3 cellular contexts compared by ENCODE assay signal in the genomic region with DNA sequence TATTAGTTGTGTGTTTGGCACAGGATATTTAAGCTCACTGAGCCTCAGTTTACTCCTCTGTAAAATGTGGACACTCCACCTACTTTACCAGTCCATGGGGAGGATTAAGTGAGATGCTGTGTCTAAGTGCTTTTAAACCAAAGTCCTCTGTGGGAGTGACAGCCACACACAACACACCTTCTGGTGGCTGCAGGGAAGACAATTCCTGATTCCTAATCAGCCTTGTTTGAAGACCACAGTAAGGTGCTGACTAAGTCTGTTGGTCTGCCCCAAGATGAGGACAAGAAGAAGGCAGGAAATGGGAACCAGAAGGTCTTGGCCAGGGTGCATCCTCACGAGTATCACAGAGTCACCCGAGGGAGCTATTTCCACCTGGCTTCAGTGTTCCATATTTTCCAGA.
TF ChIP-seq lines count a peak whose summit lies in the region.

No MANE protein-coding gene starts in this region.

TF ChIP-seq in SK-N-SH, 30 proteins besides CTCF, POLR2A, EP300 and RAD21:
- no peak for TF ChIP-seq SMC3 (IDR thresholded peaks at IDR 0.05; ENCODE audit: low read depth, low read length)
- TF ChIP-seq RCOR1 (IDR thresholded peaks at IDR 0.05; ENCODE audit: low read length): no peak
- no peak for TF ChIP-seq RFX5 (IDR thresholded peaks at IDR 0.05; ENCODE audit: low read length)
- no peak for TF ChIP-seq FOSL2 (IDR thresholded peaks at IDR 0.05; ENCODE audit: borderline replicate concordance, low read depth)
- TF ChIP-seq TEAD4 (IDR thresholded peaks at IDR 0.05; ENCODE audit: borderline replicate concordance, insufficient read depth): no peak
- no peak for TF ChIP-seq FOXJ3 (CRISPR knock-in tag; IDR thresholded peaks at IDR 0.05)
- TF ChIP-seq, protein P1, sequence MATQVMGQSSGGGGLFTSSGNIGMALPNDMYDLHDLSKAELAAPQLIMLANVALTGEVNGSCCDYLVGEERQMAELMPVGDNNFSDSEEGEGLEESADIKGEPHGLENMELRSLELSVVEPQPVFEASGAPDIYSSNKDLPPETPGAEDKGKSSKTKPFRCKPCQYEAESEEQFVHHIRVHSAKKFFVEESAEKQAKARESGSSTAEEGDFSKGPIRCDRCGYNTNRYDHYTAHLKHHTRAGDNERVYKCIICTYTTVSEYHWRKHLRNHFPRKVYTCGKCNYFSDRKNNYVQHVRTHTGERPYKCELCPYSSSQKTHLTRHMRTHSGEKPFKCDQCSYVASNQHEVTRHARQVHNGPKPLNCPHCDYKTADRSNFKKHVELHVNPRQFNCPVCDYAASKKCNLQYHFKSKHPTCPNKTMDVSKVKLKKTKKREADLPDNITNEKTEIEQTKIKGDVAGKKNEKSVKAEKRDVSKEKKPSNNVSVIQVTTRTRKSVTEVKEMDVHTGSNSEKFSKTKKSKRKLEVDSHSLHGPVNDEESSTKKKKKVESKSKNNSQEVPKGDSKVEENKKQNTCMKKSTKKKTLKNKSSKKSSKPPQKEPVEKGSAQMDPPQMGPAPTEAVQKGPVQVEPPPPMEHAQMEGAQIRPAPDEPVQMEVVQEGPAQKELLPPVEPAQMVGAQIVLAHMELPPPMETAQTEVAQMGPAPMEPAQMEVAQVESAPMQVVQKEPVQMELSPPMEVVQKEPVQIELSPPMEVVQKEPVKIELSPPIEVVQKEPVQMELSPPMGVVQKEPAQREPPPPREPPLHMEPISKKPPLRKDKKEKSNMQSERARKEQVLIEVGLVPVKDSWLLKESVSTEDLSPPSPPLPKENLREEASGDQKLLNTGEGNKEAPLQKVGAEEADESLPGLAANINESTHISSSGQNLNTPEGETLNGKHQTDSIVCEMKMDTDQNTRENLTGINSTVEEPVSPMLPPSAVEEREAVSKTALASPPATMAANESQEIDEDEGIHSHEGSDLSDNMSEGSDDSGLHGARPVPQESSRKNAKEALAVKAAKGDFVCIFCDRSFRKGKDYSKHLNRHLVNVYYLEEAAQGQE (IDR thresholded peaks at IDR 0.05; ENCODE audit: low read depth, low read length): no peak
- no peak for TF ChIP-seq NRF1 (IDR thresholded peaks at IDR 0.05; ENCODE audit: low read depth, low read length)
- no peak for TF ChIP-seq MXI1 (IDR thresholded peaks at IDR 0.05; ENCODE audit: low read depth, low read length)
- no peak for TF ChIP-seq NFIC (IDR thresholded peaks at IDR 0.05; ENCODE audit: borderline replicate concordance)
- TF ChIP-seq ELF1 (IDR thresholded peaks at IDR 0.05): no peak
- no peak for TF ChIP-seq EZH2phosphoT487 (IDR thresholded peaks at IDR 0.05; ENCODE audit: borderline replicate concordance, low read depth)
- TF ChIP-seq YY1 (IDR thresholded peaks at IDR 0.05; ENCODE audit: low read depth): no peak
- TF ChIP-seq GATA2 (CRISPR knock-in tag; IDR thresholded peaks at IDR 0.05): no peak
- no peak for TF ChIP-seq FOXM1 (IDR thresholded peaks at IDR 0.05; ENCODE audit: low read depth)

TF ChIP-seq in SK-N-SH treated with all-trans-retinoic acid at 6 μM for 48 hours, 23 proteins besides CTCF, POLR2A, EP300 and RAD21:
- TF ChIP-seq ZNF8 (CRISPR knock-in tag; IDR thresholded peaks at IDR 0.05) (no peak), ESRRG (CRISPR knock-in tag; IDR thresholded peaks at IDR 0.05) (no peak), SNAI2 (CRISPR knock-in tag; IDR thresholded peaks at IDR 0.05) (no peak), ZNF70 (CRISPR knock-in tag; IDR thresholded peaks at IDR 0.05) (no peak), ZNF565 (CRISPR knock-in tag; conservative IDR thresholded peaks at IDR 0.05; ENCODE audit: low read depth) (no peak), OSR1 (CRISPR knock-in tag; IDR thresholded peaks at IDR 0.05) (no peak), BACH2 (CRISPR knock-in tag; IDR thresholded peaks at IDR 0.05; ENCODE audit: borderline replicate concordance) (no peak), ZFP30 (CRISPR knock-in tag; IDR thresholded peaks at IDR 0.05) (no peak), GLIS3 (CRISPR knock-in tag; IDR thresholded peaks at IDR 0.05) (no peak), ZFP3 (CRISPR knock-in tag; IDR thresholded peaks at IDR 0.05) (no peak), CSDC2 (CRISPR knock-in tag; IDR thresholded peaks at IDR 0.05) (no peak)
- TF ChIP-seq, protein P2, sequence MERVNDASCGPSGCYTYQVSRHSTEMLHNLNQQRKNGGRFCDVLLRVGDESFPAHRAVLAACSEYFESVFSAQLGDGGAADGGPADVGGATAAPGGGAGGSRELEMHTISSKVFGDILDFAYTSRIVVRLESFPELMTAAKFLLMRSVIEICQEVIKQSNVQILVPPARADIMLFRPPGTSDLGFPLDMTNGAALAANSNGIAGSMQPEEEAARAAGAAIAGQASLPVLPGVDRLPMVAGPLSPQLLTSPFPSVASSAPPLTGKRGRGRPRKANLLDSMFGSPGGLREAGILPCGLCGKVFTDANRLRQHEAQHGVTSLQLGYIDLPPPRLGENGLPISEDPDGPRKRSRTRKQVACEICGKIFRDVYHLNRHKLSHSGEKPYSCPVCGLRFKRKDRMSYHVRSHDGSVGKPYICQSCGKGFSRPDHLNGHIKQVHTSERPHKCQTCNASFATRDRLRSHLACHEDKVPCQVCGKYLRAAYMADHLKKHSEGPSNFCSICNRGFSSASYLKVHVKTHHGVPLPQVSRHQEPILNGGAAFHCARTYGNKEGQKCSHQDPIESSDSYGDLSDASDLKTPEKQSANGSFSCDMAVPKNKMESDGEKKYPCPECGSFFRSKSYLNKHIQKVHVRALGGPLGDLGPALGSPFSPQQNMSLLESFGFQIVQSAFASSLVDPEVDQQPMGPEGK (CRISPR knock-in tag; IDR thresholded peaks at IDR 0.05; ENCODE audit: borderline replicate concordance): no peak
- TF ChIP-seq, protein P3, sequence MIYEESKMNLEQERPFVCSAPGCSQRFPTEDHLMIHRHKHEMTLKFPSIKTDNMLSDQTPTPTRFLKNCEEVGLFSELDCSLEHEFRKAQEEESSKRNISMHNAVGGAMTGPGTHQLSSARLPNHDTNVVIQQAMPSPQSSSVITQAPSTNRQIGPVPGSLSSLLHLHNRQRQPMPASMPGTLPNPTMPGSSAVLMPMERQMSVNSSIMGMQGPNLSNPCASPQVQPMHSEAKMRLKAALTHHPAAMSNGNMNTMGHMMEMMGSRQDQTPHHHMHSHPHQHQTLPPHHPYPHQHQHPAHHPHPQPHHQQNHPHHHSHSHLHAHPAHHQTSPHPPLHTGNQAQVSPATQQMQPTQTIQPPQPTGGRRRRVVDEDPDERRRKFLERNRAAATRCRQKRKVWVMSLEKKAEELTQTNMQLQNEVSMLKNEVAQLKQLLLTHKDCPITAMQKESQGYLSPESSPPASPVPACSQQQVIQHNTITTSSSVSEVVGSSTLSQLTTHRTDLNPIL (CRISPR knock-in tag; IDR thresholded peaks at IDR 0.05; ENCODE audit: low read depth): no peak

TF ChIP-seq in endothelial cell of umbilical vein, 7 proteins besides CTCF, POLR2A, EP300 and RAD21:
- TF ChIP-seq GATA2 (IDR thresholded peaks at IDR 0.05; ENCODE audit: insufficient read depth, insufficient read length, low read depth, low read length) (no peak), EZH2 (IDR thresholded peaks at IDR 0.05; ENCODE audit: borderline replicate concordance, low read depth, low read length, severe bottlenecking) (no peak), JUN (IDR thresholded peaks at IDR 0.05; ENCODE audit: borderline replicate concordance, insufficient read depth, insufficient read length, low read depth) (no peak)
TF ChIP-seq in endothelial cell of umbilical vein: peak in this region for 0.
